In genomic region chr12:125145196-125145595, GRCh38 we compare ENCODE assay signal across 15 cellular contexts. TPM values are rescaled to one million over a fixed set of nuclear protein-coding genes. Genes with fewer than 3 reads are reported as not detected.
A peak's percentile ranks its signal among the peaks of the same experiment; 100 is the strongest.
DNase-seq lines count a peak whose midpoint lies in the region; ATAC-seq and TF ChIP-seq lines count a peak whose summit lies in the region.
"Had no signal": no experiment of that assay in that cellular context is flagged by ENCODE, and none has a peak within 500 bp of the region (broad histone marks: within the 10 kb centered on the region; RNA-seq: fewer than 3 reads in every experiment).

No MANE protein-coding gene starts in this region.

- H2AFZ ChIP-seq in GM23248, result no peak overlapping the region

- TF ChIP-seq CTCF in AG10803 (conservative IDR thresholded peaks at IDR 0.05; ENCODE audit: low read length), result no peak

- H3K9me2 ChIP-seq in GM23248 (ENCODE audit: insufficient read depth), result no peaks in the 10 kb centered on the region

- H3K4me1 ChIP-seq in GM23248 (ENCODE audit: insufficient read depth), result peaks cover 31% of the 10 kb centered on the region
- H3K4me1 ChIP-seq: BE2C had no signal

- no peak overlapping the region for H3K4me3 Mint-ChIP-seq in activated T-cell treated with anti-CD3 and anti-CD28 coated beads, Interleukin-2, amount 50 U/mL, for 24 hours
- H3K4me3 Mint-ChIP-seq: CD4-positive, alpha-beta memory T cell had no signal

- H3K36me3 ChIP-seq in GM23248 (ENCODE audit: low read depth), result no peaks in the 10 kb centered on the region
- H3K36me3 ChIP-seq: BE2C had no signal

- H3K27me3 Mint-ChIP-seq in activated T-cell treated with anti-CD3 and anti-CD28 coated beads, Interleukin-2, amount 50 U/mL, for 24 hours, result no peaks in the 10 kb centered on the region

- H3K4me3 ChIP-seq in AG10803 (ENCODE audit: low read length), result no peak overlapping the region
- H3K4me3 ChIP-seq in GM23248, result no peak overlapping the region

- H3K27me3 ChIP-seq in GM23248 (replicated peaks; ENCODE audit: insufficient read depth), result no peaks in the 10 kb centered on the region
- H3K27me3 ChIP-seq: BE2C had no signal

- no peaks in the 10 kb centered on the region for H3K36me3 Mint-ChIP-seq in activated T-cell treated with anti-CD3 and anti-CD28 coated beads, Interleukin-2, amount 50 U/mL, for 24 hours (ENCODE audit: low read depth)
- H3K36me3 Mint-ChIP-seq: CD4-positive, alpha-beta memory T cell had no signal

- no peaks in the 10 kb centered on the region for H3K4me1 Mint-ChIP-seq in activated T-cell treated with anti-CD3 and anti-CD28 coated beads, Interleukin-2, amount 50 U/mL, for 24 hours (ENCODE audit: low read depth)
- H3K4me1 Mint-ChIP-seq: CD4-positive, alpha-beta memory T cell had no signal

- DNase-seq in AG10803 (ENCODE audit: low read depth) (peak; percentile 25), GM23248 (peak; percentile 52), fibroblast of gingiva (ENCODE audit: low read depth) (peak; percentile 5), T-helper 1 cell (no peak)
- DNase-seq in activated T-cell treated with anti-CD3 and anti-CD28 coated beads, Interleukin-2, amount 50 U/mL, for 1 hour, result no peak
- DNase-seq in activated T-cell treated with anti-CD3 and anti-CD28 coated beads, Interleukin-2, amount 50 U/mL, for 24 hours, result no peak
- DNase-seq: BE2C; CD4-positive, alpha-beta memory T cell; KG1; NCI-H1092; NK-92 treated with Interleukin-12 subunit alpha and Interleukin-12 subunit beta, amount 100 ng/mL, for 24 hours; OCI-M1; RPMI8226 had no signal

- H3F3A ChIP-seq in GM23248 (ENCODE audit: insufficient read depth), result peaks cover 12% of the 10 kb centered on the region

- in situ Hi-C loops in GM23248 (cut with MboI), result no loop called here

- H3K27ac ChIP-seq in GM23248 (no peak overlapping the region), angular gyrus (ENCODE audit: low read depth, low read length) (peak overlapping the region; percentile 43)

- no peaks in the 10 kb centered on the region for H3K79me2 ChIP-seq in GM23248 (ENCODE audit: insufficient read depth)

- no peaks in the 10 kb centered on the region for H3K9me3 Mint-ChIP-seq in activated T-cell treated with anti-CD3 and anti-CD28 coated beads, Interleukin-2, amount 50 U/mL, for 24 hours
- H3K9me3 Mint-ChIP-seq: CD4-positive, alpha-beta memory T cell had no signal

- H4K20me1 ChIP-seq in GM23248 (ENCODE audit: insufficient read depth), result no peaks in the 10 kb centered on the region

- no peak overlapping the region for H3K4me2 ChIP-seq in GM23248 (ENCODE audit: unreplicated experiment)

- 16 to 25% methylated on average over 12 of the region's 12 CpGs for WGBS in GM23248 (ENCODE audit: low coverage in 1 of 2, low lambda C conversion rate in 2 of 2, missing lambda C conversion rate in 2 of 2), 2 experiments

- H3K9me3 ChIP-seq in GM23248 (ENCODE audit: low read depth), result no peaks in the 10 kb centered on the region
- H3K9me3 ChIP-seq: BE2C had no signal

- H3K9ac ChIP-seq in GM23248, result no peak overlapping the region

- no peak overlapping the region for H3K27ac Mint-ChIP-seq in activated T-cell treated with anti-CD3 and anti-CD28 coated beads, Interleukin-2, amount 50 U/mL, for 24 hours
- H3K27ac Mint-ChIP-seq: CD4-positive, alpha-beta memory T cell had no signal

- ATAC-seq in HG03342 (IDR thresholded peaks at IDR 0.05; ENCODE audit: unreplicated experiment), result no peak

RNA-seq across cellular contexts. Expression of gene TMEM132B, which starts 41.0 kb away (rescaled TPM):
- under 0.01 and 1.6 TPM in 2 replicates for total RNA-seq in GM23248 (2014; rRNA removed; shearing (Covaris generic))
- polyA plus RNA-seq in GM23248 (2016; fragmentation: Nextera tagmentation; extraction: Ambion mirVana), result 0.05 and 0.06 TPM in 2 replicates
- total RNA-seq: CD4-positive, alpha-beta memory T cell had no signal
- polyA plus RNA-seq: CD4-positive, alpha-beta memory T cell had no signal

Comparison
In these comparisons a context has a peak if more than half of its experiments do, and no peak if none do; other contexts are left out.
1. DNase-seq: peak in AG10803 (single experiment), GM23248 (single experiment) and fibroblast of gingiva (single experiment); none in activated T-cell treated with anti-CD3 and anti-CD28 coated beads, Interleukin-2, amount 50 U/mL, for 1 hour (single experiment), T-helper 1 cell (0 of 5) and activated T-cell treated with anti-CD3 and anti-CD28 coated beads, Interleukin-2, amount 50 U/mL, for 24 hours (single experiment).